Comparison of ENCODE assay signal across 20 cellular contexts in genomic region chr3:122349171-122349570, GRCh38. TPM values are rescaled to one million over a fixed set of nuclear protein-coding genes. Genes with fewer than 3 reads are reported as not detected.
DNase-seq lines count a peak whose midpoint lies in the region; ATAC-seq and TF ChIP-seq lines count a peak whose summit lies in the region.
"Had no signal": no experiment of that assay in that cellular context is flagged by ENCODE, and none has a peak within 500 bp of the region (broad histone marks: within the 10 kb centered on the region; RNA-seq: fewer than 3 reads in every experiment).

No MANE protein-coding gene starts in this region.

- BruUV-seq in IMR-90 (replicated peaks; lab: Mats Ljungman, UMichigan), result no TSS peak

- H3K27me3 ChIP-seq in IMR-90 (ENCODE audit: control insufficient read depth, insufficient read depth, low read length) (no peaks in the 10 kb centered on the region), esophagus muscularis mucosa (no peaks in the 10 kb centered on the region), neutrophil (no peaks in the 10 kb centered on the region), MG63 (no peaks in the 10 kb centered on the region)
- H3K27me3 ChIP-seq: BLaER1 treated with 17β-estradiol and CSF1 and Interleukin-3, amounts not matched to agents 10 nM and 100 nM had no signal

- dilution Hi-C loops in IMR-90 (cut with HindIII; ENCODE audit: low sequenced_read_pairs, unreplicated experiment), result no loop called here

- TF ChIP-seq RAD21 in IMR-90 (IDR thresholded peaks at IDR 0.05; ENCODE audit: low read length), result no peak

- no peak overlapping the region for H3K14ac ChIP-seq in IMR-90 (replicated peaks; ENCODE audit: low read depth, low read length)

- no peak overlapping the region for H2AK5ac ChIP-seq in IMR-90 (ENCODE audit: low read depth, low read length)

- no peak overlapping the region for H3K18ac ChIP-seq in IMR-90 (ENCODE audit: low read depth, low read length)

- H3K23ac ChIP-seq in IMR-90 (ENCODE audit: low read depth, low read length), result no peak overlapping the region

- H3K9me3 ChIP-seq in IMR-90 (ENCODE audit: control insufficient read depth, insufficient read depth, low read length) (no peaks in the 10 kb centered on the region), esophagus muscularis mucosa (peaks cover 0 to 3% (median 0%) of the 10 kb centered on the region in 4 donors), neutrophil (no peaks in the 10 kb centered on the region), MG63 (peaks cover 4% of the 10 kb centered on the region; the same call in 1 of the 2 replicates)
- H3K9me3 ChIP-seq: A549, Caco-2 had no signal

- no peak overlapping the region for H3K4me2 ChIP-seq in IMR-90 (ENCODE audit: low read depth, low read length)
- H3K4me2 ChIP-seq: A549; BLaER1 treated with 17β-estradiol and CSF1 and Interleukin-3, amounts not matched to agents 10 nM and 100 nM had no signal

- DNase-seq in IMR-90 (peak; percentile 1), esophagus muscularis mucosa (ENCODE audit: extremely low spot score) (peak; percentile 4), renal cortical epithelial cell (ENCODE audit: low read depth) (peak; percentile 26), foreskin fibroblast (no peak), MG63 (no peak), head of caudate nucleus (no peak)
- DNase-seq: AML-193; Caco-2; Calu3; CD4-positive, alpha-beta T cell; CD8-positive, alpha-beta T cell; DMS79 treated with DMSO at 0.1 percent for 48 hours; GF-D8 had no signal

- H3K56ac ChIP-seq in IMR-90 (ENCODE audit: extremely low read depth, insufficient read depth, low read length), result no peak overlapping the region

- no peak overlapping the region for H4K5ac ChIP-seq in IMR-90 (ENCODE audit: low read depth, low read length)

- CTCF ChIA-PET in IMR-90 (lab: Yijun Ruan, JAX), result interaction anchor here (0.6 to 1.6 kb wide), 2 partner anchors 10 to 229 kb away, joined by 3 read pairs; no protein-coding TSS in a partner anchor

- H2AFZ ChIP-seq in IMR-90 (replicated peaks; ENCODE audit: low read length, poor library complexity), result no peak overlapping the region

- TF ChIP-seq EP300 in esophagus muscularis mucosa (IDR thresholded peaks at IDR 0.05), result no peak

- H2BK5ac ChIP-seq in IMR-90 (ENCODE audit: low read depth, low read length, poor library complexity, severe bottlenecking), result no peak overlapping the region

- H2BK120ac ChIP-seq in IMR-90 (ENCODE audit: low read depth, low read length), result no peak overlapping the region

- in situ Hi-C loops in IMR-90 (cut with MboI; ENCODE audit: low sequenced_read_pairs), result no loop called here

- H4K91ac ChIP-seq in IMR-90 (ENCODE audit: insufficient read depth, low read depth, low read length), result no peak overlapping the region

- no peaks in the 10 kb centered on the region for H3K9me1 ChIP-seq in IMR-90 (ENCODE audit: insufficient read depth, low read length)

- no peak overlapping the region for H2BK15ac ChIP-seq in IMR-90 (ENCODE audit: low read depth, low read length)

- intact Hi-C loops in IMR-90 (cut with micrococcal nuclease) (no loop called here), esophagus muscularis mucosa (cut with DNase I) (no loop called here), head of caudate nucleus (cut with DNase I) (no loop called here)

- H3K79me1 ChIP-seq in IMR-90 (ENCODE audit: low read depth in 1 of 2, low read length in 2 of 2), result no peaks in the 10 kb centered on the region

- H2AK9ac ChIP-seq in IMR-90 (replicated peaks; ENCODE audit: low read depth, low read length, poor library complexity), result no peak overlapping the region

- no peak overlapping the region for H3K27ac ChIP-seq in IMR-90 (ENCODE audit: insufficient read depth, low read length)
- no peak overlapping the region for H3K27ac ChIP-seq in esophagus muscularis mucosa (replicated peaks in 1 of 4)
- H3K27ac ChIP-seq in neutrophil, result peak overlapping the region; percentile 2
- H3K27ac ChIP-seq: 22Rv1; A549; BLaER1 treated with 17β-estradiol and CSF1 and Interleukin-3, amounts not matched to agents 10 nM and 100 nM; C4-2B had no signal

- ATAC-seq in IMR-90 (ENCODE audit: low read depth), result no peak
- ATAC-seq: A549; CD8-positive, alpha-beta T cell had no signal

- no peaks in the 10 kb centered on the region for H4K20me1 ChIP-seq in IMR-90 (ENCODE audit: insufficient read depth, low read length)
- H4K20me1 ChIP-seq: BLaER1 treated with 17β-estradiol and CSF1 and Interleukin-3, amounts not matched to agents 10 nM and 100 nM had no signal

- H3K9ac ChIP-seq in IMR-90 (ENCODE audit: low read depth, low read length), result no peak overlapping the region
- H3K9ac ChIP-seq: BLaER1 treated with 17β-estradiol and CSF1 and Interleukin-3, amounts not matched to agents 10 nM and 100 nM had no signal

- TF ChIP-seq POLR2A in IMR-90 (IDR thresholded peaks at IDR 0.05; ENCODE audit: low read depth, low read length) (no peak), esophagus muscularis mucosa (IDR thresholded peaks at IDR 0.05; ENCODE audit: low read depth) (no peak)

- POLR2A ChIA-PET in IMR-90 (lab: Charles Lee; ENCODE audit: unreplicated experiment), result no interaction called here

- peaks cover 3% of the 10 kb centered on the region for H3K4me1 ChIP-seq in IMR-90 (ENCODE audit: control insufficient read depth, insufficient read depth, low read length)
- no peaks in the 10 kb centered on the region for H3K4me1 ChIP-seq in esophagus muscularis mucosa
- H3K4me1 ChIP-seq in neutrophil (ENCODE audit: control insufficient read depth in 1 of 2, insufficient read depth in 1 of 2, low read depth in 1 of 2, low read length in 1 of 2), result no peaks in the 10 kb centered on the region
- H3K4me1 ChIP-seq: Caco-2 had no signal

- H3K36me3 ChIP-seq in IMR-90 (ENCODE audit: control insufficient read depth, insufficient read depth, low read length) (no peaks in the 10 kb centered on the region), esophagus muscularis mucosa (no peaks in the 10 kb centered on the region), neutrophil (peaks cover 2% of the 10 kb centered on the region), MG63 (no peaks in the 10 kb centered on the region)
- H3K36me3 ChIP-seq: BLaER1 treated with 17β-estradiol and CSF1 and Interleukin-3, amounts not matched to agents 10 nM and 100 nM had no signal

- no peak overlapping the region for H3K4ac ChIP-seq in IMR-90 (ENCODE audit: low read depth, low read length)

- H3K4me3 ChIP-seq in IMR-90 (ENCODE audit: insufficient read depth, low read depth, low read length), result no peak overlapping the region
- H3K4me3 ChIP-seq in esophagus muscularis mucosa, result no peak overlapping the region
- no peak overlapping the region for H3K4me3 ChIP-seq in neutrophil (ENCODE audit: low read depth in 1 of 2, low read length in 1 of 2)
- H3K4me3 ChIP-seq in foreskin fibroblast (ENCODE audit: low read depth in 1 of 2, low read length in 2 of 2), result no peak overlapping the region
- no peak overlapping the region for H3K4me3 ChIP-seq in MG63
- H3K4me3 ChIP-seq: A549; BLaER1 treated with 17β-estradiol and CSF1 and Interleukin-3, amounts not matched to agents 10 nM and 100 nM had no signal

- no CpG with 5 or more reads among the region's 1 CpG for WGBS in IMR-90 (ENCODE audit: extremely low coverage in 2 of 2, insufficient read length in 1 of 2), 2 experiments
- 56% methylated on average over 1 of the region's 1 CpG for WGBS in esophagus muscularis mucosa

- H4K8ac ChIP-seq in IMR-90 (ENCODE audit: low read depth in 2 of 2, low read length in 2 of 2), result no peak overlapping the region

- TF ChIP-seq CTCF in IMR-90 (conservative IDR thresholded peaks at IDR 0.05; ENCODE audit: low read depth, low read length) (no peak), esophagus muscularis mucosa (IDR thresholded peaks at IDR 0.05) (no peak), neutrophil (IDR thresholded peaks at IDR 0.05) (no peak), foreskin fibroblast (IDR thresholded peaks at IDR 0.05; ENCODE audit: low read depth, low read length) (no peak)

- no peak overlapping the region for H2BK20ac ChIP-seq in IMR-90 (ENCODE audit: low read depth, low read length)

TF ChIP-seq in IMR-90, 13 proteins besides CTCF, POLR2A, EP300 and RAD21:
- TF ChIP-seq CEBPB (IDR thresholded peaks at IDR 0.05; ENCODE audit: low read depth, low read length) (no peak), ELK1 (IDR thresholded peaks at IDR 0.05; ENCODE audit: borderline replicate concordance, low read depth, low read length) (no peak)

RNA-seq across cellular contexts. Expression of gene CSTA, which starts 24.1 kb away (rescaled TPM):
- not detected in 2 replicates for total RNA-seq in IMR-90 (2012; rRNA removed)
- 0.16 and 0.17 TPM in 2 replicates for polyA plus RNA-seq in IMR-90 (2012; rRNA removed)
- not detected in 2 replicates for polyA plus RNA-seq in IMR-90 (2012; cell fraction: cytosol; rRNA removed)
- 0.25 TPM in 1 of 2 replicates, not detected in the other for polyA plus RNA-seq in IMR-90 (2012; cell fraction: nucleus; rRNA removed; ENCODE audit: low replicate concordance)
- total RNA-seq in esophagus muscularis mucosa, result 1 to 10 TPM; 1.3 to 3.5 (median 2.4) TPM
- total RNA-seq in renal cortical epithelial cell, result not detected in 2 replicates
- 1.7 TPM in 1 of 2 replicates, not detected in the other for total RNA-seq in MG63 (2014; rRNA removed; shearing (Covaris generic); ENCODE audit: low replicate concordance)
- total RNA-seq: A172; B cell; Calu3; CD8-positive, alpha-beta T cell had no signal

RNA-seq across cellular contexts. Expression of gene MIX23, which starts 33.9 kb away (rescaled TPM):
- 10.0 and 65.8 TPM in 2 replicates for total RNA-seq in IMR-90 (2012; rRNA removed)
- polyA plus RNA-seq in IMR-90 (2012; rRNA removed), result 12.9 and 26.7 TPM in 2 replicates
- polyA plus RNA-seq in IMR-90 (2012; cell fraction: cytosol; rRNA removed), result 1.2 and 1.6 TPM in 2 replicates
- polyA plus RNA-seq in IMR-90 (2012; cell fraction: nucleus; rRNA removed; ENCODE audit: low replicate concordance), result 0.75 and 9.4 TPM in 2 replicates
- 10 to 100 TPM in 3 of 4 donors, 1 to 10 TPM in 1; 6.4 to 21.6 (median 12.7) TPM for total RNA-seq in esophagus muscularis mucosa
- total RNA-seq in renal cortical epithelial cell, result 45.8 and 63.6 TPM in 2 replicates
- total RNA-seq in MG63 (2014; rRNA removed; shearing (Covaris generic); ENCODE audit: low replicate concordance), result 56.1 and 130 TPM in 2 replicates

RNA-seq across cellular contexts. Expression of gene FAM162A, which starts 34.8 kb away (rescaled TPM):
- 28.9 and 33.9 TPM in 2 replicates for total RNA-seq in IMR-90 (2012; rRNA removed)
- polyA plus RNA-seq in IMR-90 (2012; rRNA removed), result 66.5 and 66.8 TPM in 2 replicates
- 26.0 and 29.3 TPM in 2 replicates for polyA plus RNA-seq in IMR-90 (2012; cell fraction: cytosol; rRNA removed)
- 4.2 and 32.5 TPM in 2 replicates for polyA plus RNA-seq in IMR-90 (2012; cell fraction: nucleus; rRNA removed; ENCODE audit: low replicate concordance)
- total RNA-seq in esophagus muscularis mucosa, result 10 to 100 TPM; 28.2 to 42.7 (median 32.6) TPM
- total RNA-seq in renal cortical epithelial cell, result 14.1 and 53.6 TPM in 2 replicates
- total RNA-seq in MG63 (2014; rRNA removed; shearing (Covaris generic); ENCODE audit: low replicate concordance), result 43.5 and 88.0 TPM in 2 replicates

Comparison
In these comparisons a context has a peak if more than half of its experiments do, and no peak if none do; other contexts are left out.
1. DNase-seq: peak in IMR-90 (single experiment), esophagus muscularis mucosa (single experiment) and renal cortical epithelial cell (single experiment); none in foreskin fibroblast (0 of 2), MG63 (single experiment) and head of caudate nucleus (0 of 42).